Comparison of ENCODE assay signal across 1 cellular context in the genomic region with DNA sequence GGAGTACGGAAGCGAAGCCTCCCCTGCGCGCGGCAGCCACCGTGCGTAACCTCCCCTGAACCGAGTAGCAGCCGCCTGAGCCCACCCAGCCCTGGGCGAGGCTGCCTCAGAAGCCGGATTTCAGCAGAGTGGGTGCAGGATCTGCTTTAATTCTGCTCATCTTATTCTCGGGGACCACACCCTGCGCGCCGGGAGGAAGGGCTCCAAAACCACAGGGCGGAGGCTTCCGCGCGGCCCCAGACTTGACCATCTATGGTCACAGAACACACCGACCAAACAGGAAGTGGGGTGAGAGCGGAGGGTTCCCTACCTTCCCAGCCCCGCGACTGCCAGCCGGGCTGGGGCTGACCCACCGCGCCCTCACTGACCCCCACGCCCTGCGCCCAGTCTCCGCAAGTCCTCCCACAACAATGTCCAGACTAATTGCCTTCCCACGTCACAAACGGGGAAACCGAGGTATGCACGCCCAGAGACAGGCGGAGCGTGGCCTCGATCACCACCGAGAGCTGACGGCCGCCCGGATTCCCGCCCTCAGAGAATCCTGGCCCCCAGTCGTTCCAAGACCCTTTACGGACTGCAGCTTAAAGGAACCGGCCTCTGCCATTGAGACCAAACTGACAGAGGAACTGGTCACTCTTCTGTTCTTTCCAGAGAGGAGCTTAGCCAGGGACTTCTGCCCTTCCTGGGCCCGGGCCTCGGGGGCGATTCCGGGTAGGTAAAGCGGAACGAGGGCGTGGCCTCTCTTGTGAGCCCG.
TF ChIP-seq lines count a peak whose summit lies in the region.

No MANE protein-coding gene starts in this region.

TF ChIP-seq in K562, 482 proteins besides CTCF, POLR2A, EP300 and RAD21 (continued from another document):
- peak; percentile 81 to 92 for TF ChIP-seq MLLT1 (IDR thresholded peaks at IDR 0.05)
- TF ChIP-seq, protein P1, sequence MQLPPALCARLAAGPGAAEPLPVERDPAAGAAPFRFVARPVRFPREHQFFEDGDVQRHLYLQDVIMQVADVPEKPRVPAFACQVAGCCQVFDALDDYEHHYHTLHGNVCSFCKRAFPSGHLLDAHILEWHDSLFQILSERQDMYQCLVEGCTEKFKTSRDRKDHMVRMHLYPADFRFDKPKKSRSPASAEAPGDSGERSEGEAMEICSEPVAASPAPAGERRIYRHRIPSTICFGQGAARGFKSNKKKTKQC (CRISPR knock-in tag; IDR thresholded peaks at IDR 0.05) = peak; percentile 82; the same call in 1 of the 2 replicates
- no peak for TF ChIP-seq SMAD2 (IDR thresholded peaks at IDR 0.05; ENCODE audit: low read depth, low read length)
- TF ChIP-seq PML (IDR thresholded peaks at IDR 0.05; ENCODE audit: low read length) = peak; percentile 93; the same call in 1 of the 2 replicates
- TF ChIP-seq KHSRP (IDR thresholded peaks at IDR 0.05) = no peak
- TF ChIP-seq PHB (CRISPR knock-in tag; IDR thresholded peaks at IDR 0.05) = peak; percentile 6; the same call in 1 of the 2 replicates
- TF ChIP-seq ZBED1 (IDR thresholded peaks at IDR 0.05) = no peak
- TF ChIP-seq, protein P2, sequence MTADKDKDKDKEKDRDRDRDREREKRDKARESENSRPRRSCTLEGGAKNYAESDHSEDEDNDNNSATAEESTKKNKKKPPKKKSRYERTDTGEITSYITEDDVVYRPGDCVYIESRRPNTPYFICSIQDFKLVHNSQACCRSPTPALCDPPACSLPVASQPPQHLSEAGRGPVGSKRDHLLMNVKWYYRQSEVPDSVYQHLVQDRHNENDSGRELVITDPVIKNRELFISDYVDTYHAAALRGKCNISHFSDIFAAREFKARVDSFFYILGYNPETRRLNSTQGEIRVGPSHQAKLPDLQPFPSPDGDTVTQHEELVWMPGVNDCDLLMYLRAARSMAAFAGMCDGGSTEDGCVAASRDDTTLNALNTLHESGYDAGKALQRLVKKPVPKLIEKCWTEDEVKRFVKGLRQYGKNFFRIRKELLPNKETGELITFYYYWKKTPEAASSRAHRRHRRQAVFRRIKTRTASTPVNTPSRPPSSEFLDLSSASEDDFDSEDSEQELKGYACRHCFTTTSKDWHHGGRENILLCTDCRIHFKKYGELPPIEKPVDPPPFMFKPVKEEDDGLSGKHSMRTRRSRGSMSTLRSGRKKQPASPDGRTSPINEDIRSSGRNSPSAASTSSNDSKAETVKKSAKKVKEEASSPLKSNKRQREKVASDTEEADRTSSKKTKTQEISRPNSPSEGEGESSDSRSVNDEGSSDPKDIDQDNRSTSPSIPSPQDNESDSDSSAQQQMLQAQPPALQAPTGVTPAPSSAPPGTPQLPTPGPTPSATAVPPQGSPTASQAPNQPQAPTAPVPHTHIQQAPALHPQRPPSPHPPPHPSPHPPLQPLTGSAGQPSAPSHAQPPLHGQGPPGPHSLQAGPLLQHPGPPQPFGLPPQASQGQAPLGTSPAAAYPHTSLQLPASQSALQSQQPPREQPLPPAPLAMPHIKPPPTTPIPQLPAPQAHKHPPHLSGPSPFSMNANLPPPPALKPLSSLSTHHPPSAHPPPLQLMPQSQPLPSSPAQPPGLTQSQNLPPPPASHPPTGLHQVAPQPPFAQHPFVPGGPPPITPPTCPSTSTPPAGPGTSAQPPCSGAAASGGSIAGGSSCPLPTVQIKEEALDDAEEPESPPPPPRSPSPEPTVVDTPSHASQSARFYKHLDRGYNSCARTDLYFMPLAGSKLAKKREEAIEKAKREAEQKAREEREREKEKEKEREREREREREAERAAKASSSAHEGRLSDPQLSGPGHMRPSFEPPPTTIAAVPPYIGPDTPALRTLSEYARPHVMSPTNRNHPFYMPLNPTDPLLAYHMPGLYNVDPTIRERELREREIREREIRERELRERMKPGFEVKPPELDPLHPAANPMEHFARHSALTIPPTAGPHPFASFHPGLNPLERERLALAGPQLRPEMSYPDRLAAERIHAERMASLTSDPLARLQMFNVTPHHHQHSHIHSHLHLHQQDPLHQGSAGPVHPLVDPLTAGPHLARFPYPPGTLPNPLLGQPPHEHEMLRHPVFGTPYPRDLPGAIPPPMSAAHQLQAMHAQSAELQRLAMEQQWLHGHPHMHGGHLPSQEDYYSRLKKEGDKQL (CRISPR knock-in tag; IDR thresholded peaks at IDR 0.05; ENCODE audit: borderline replicate concordance) = no peak
- TF ChIP-seq FOSL1 (tag; conservative IDR thresholded peaks at IDR 0.05) = peak; percentile 71; the same call in 1 of the 2 replicates
- TF ChIP-seq DPF2 (IDR thresholded peaks at IDR 0.05) = peak; percentile 70; the same call in 1 of the 2 replicates
- peak; percentile 26; the same call in 1 of the 2 replicates for TF ChIP-seq THRAP3 (IDR thresholded peaks at IDR 0.05; ENCODE audit: borderline replicate concordance)
- peak; percentile 73; the same call in 1 of the 2 replicates for TF ChIP-seq MTA3 (IDR thresholded peaks at IDR 0.05; ENCODE audit: borderline replicate concordance)
TF ChIP-seq in K562: peak in this region for 200.
